Comparison of ENCODE assay signal across 8 cellular contexts in genomic region chr2:134253804-134254203, GRCh38. TPM values are rescaled to one million over a fixed set of nuclear protein-coding genes. Genes with fewer than 3 reads are reported as not detected.
DNase-seq lines count a peak whose midpoint lies in the region; ATAC-seq, FAIRE-seq and TF ChIP-seq lines count a peak whose summit lies in the region.

MGAT5 (plus strand) TSS chr2:134254072; CDS start chr2:134254404, 332 bp downstream.

- H3K27me3 ChIP-seq in astrocyte (ENCODE audit: insufficient read depth, low read length): no peaks in the 10 kb centered on the region

- H3K27ac ChIP-seq in C4-2B (peak within 1 kb of the TSS; percentile 34), astrocyte (ENCODE audit: low read depth, low read length) (no peak within 1 kb of the TSS)

- no peaks in the 10 kb centered on the region for H3K9me3 Mint-ChIP-seq in astrocyte (ENCODE audit: unreplicated experiment)

- no peak for TF ChIP-seq CTCF in C4-2B (conservative IDR thresholded peaks at IDR 0.05)
- no peak for TF ChIP-seq CTCF in astrocyte (IDR thresholded peaks at IDR 0.05; ENCODE audit: insufficient read depth, low read depth, low read length)

- H3K27ac Mint-ChIP-seq in astrocyte (ENCODE audit: unreplicated experiment): no peak within 1 kb of the TSS

- H3K36me3 ChIP-seq in astrocyte (ENCODE audit: insufficient read depth, low read length): no peaks in the 10 kb centered on the region

- no peaks in the 10 kb centered on the region for H3K4me1 ChIP-seq in astrocyte (ENCODE audit: insufficient read depth, low read length)

- no peaks in the 10 kb centered on the region for H3K27me3 Mint-ChIP-seq in astrocyte (ENCODE audit: low read depth, unreplicated experiment)

- peaks cover 9% of the 10 kb centered on the region for H3K4me1 Mint-ChIP-seq in astrocyte (ENCODE audit: low read depth, unreplicated experiment)

- H4K20me1 ChIP-seq in astrocyte (ENCODE audit: insufficient read depth, low read length): peaks cover 9% of the 10 kb centered on the region

- no peak for FAIRE-seq in astrocyte (lab: Jason Lieb, UNC)

- H3K9me3 ChIP-seq in astrocyte (ENCODE audit: insufficient read depth, low read depth, low read length): no peaks in the 10 kb centered on the region

- H2AFZ ChIP-seq in astrocyte (ENCODE audit: low read depth, low read length): no peak within 1 kb of the TSS

- no peak within 1 kb of the TSS for H3K4me3 Mint-ChIP-seq in astrocyte (ENCODE audit: unreplicated experiment)

- peaks cover 3% of the 10 kb centered on the region for H3K79me2 ChIP-seq in astrocyte (ENCODE audit: insufficient read depth, low read length)

- no peak within 1 kb of the TSS for H3K9ac ChIP-seq in astrocyte (ENCODE audit: low read length)

- H3K36me3 Mint-ChIP-seq in astrocyte (ENCODE audit: low read depth, unreplicated experiment): peaks cover 13% of the 10 kb centered on the region

- no peak within 1 kb of the TSS for H3K4me3 ChIP-seq in astrocyte (ENCODE audit: insufficient read depth, low read depth, low read length)

- no peak within 1 kb of the TSS for H3K4me2 ChIP-seq in astrocyte (ENCODE audit: low read length)

- peak; percentile 9 for ATAC-seq in GM19455 (IDR thresholded peaks at IDR 0.05; ENCODE audit: unreplicated experiment)
- no peak for ATAC-seq in HG02588 (IDR thresholded peaks at IDR 0.05; ENCODE audit: unreplicated experiment)

- DNase-seq in NCI-H1092 (lab: John Stamatoyannopoulos, UW): peak; percentile 86
- DNase-seq in astrocyte (ENCODE audit: low read depth): no peak
- DNase-seq in mucosa of gallbladder (ENCODE audit: low spot score): peak; percentile 51
- DNase-seq in NCI-H2227 treated with DMSO at 0.1 percent for 48 hours (lab: John Stamatoyannopoulos, UW): no peak
- no peak for DNase-seq in MV-4-11 (lab: John Stamatoyannopoulos, UW)

RNA-seq across cellular contexts. Expression of gene MGAT5, which starts in this region (rescaled TPM):
- 78.6 and 80.2 TPM in 2 replicates for total RNA-seq in astrocyte
- 152 TPM for total RNA-seq in mucosa of gallbladder

Comparison
In these comparisons a context has a peak if more than half of its experiments do, and no peak if none do; other contexts are left out.
1. DNase-seq: peak in NCI-H1092 (single experiment) and mucosa of gallbladder (single experiment); none in astrocyte (single experiment), NCI-H2227 treated with DMSO at 0.1 percent for 48 hours (single experiment) and MV-4-11 (single experiment).